In the genomic region with DNA sequence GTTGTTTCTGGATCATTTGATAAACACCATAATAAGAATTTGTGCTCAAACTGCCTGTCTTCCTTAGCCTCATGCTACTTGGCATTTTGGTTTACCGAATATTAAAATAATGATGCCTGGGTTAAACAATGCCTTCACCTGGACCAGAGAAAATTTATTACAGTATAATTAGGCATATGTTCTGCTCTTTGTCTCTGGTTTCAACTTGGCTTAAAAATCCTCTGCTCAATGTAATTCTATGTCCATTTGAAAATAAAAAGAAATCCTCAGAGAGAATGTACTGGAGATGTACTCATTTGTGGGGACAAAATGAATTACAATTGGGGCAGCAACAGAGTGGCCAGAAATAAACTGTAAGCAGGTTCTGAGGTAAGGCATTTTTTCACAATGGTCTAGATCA, we compare ENCODE assay signal across 22 cellular contexts.
A peak's percentile ranks its signal among the peaks of the same experiment; 100 is the strongest.
DNase-seq lines count a peak whose midpoint lies in the region; ATAC-seq, FAIRE-seq and TF ChIP-seq lines count a peak whose summit lies in the region.
"Had no signal": no experiment of that assay in that cellular context is flagged by ENCODE, and none has a peak within 500 bp of the region (broad histone marks: within the 10 kb centered on the region; RNA-seq: fewer than 3 reads in every experiment).

No MANE protein-coding gene starts in this region.

- peaks cover 2% of the 10 kb centered on the region for H3K27me3 Mint-ChIP-seq in glutamatergic neuron (ENCODE audit: unreplicated experiment)
- H3K27me3 Mint-ChIP-seq: B cell had no signal

- intact Hi-C loops in tibial artery (cut with DNase I; ENCODE audit: low total_unique reads) = loop anchor here (10.0 kb wide), 2 partner anchors 63 to 183 kb away; no protein-coding TSS in a partner anchor

- peaks cover 5% of the 10 kb centered on the region for H3K9me3 Mint-ChIP-seq in glutamatergic neuron (ENCODE audit: unreplicated experiment)
- H3K9me3 Mint-ChIP-seq: CD14-positive monocyte had no signal

- no peaks in the 10 kb centered on the region for H3K36me3 Mint-ChIP-seq in glutamatergic neuron (ENCODE audit: unreplicated experiment)

- no peak for TF ChIP-seq CTCF in gastroesophageal sphincter (IDR thresholded peaks at IDR 0.05)
- TF ChIP-seq CTCF in tibial artery (IDR thresholded peaks at IDR 0.05) = no peak
- no peak for TF ChIP-seq CTCF in glutamatergic neuron (IDR thresholded peaks at IDR 0.05; ENCODE audit: partially characterized antibody, unreplicated experiment)

- H3K27me3 ChIP-seq in gastroesophageal sphincter = no peaks in the 10 kb centered on the region
- no peaks in the 10 kb centered on the region for H3K27me3 ChIP-seq in tibial artery
- H3K27me3 ChIP-seq: MG63 had no signal

- peak overlapping the region; percentile 4 to 77 (median 64) for H3K27ac ChIP-seq in gastroesophageal sphincter
- peak overlapping the region; percentile 64 to 70 for H3K27ac ChIP-seq in tibial artery
- H3K27ac ChIP-seq: A549, PC-9, RWPE1 had no signal

- H3K27ac Mint-ChIP-seq in glutamatergic neuron (ENCODE audit: unreplicated experiment) = no peak overlapping the region
- H3K27ac Mint-ChIP-seq: B cell, CD14-positive monocyte had no signal

- no peak for TF ChIP-seq EP300 in gastroesophageal sphincter (IDR thresholded peaks at IDR 0.05)

- FAIRE-seq in GM12892 (lab: Jason Lieb, UNC) (peak; percentile 72), H54 (lab: Jason Lieb, UNC) (peak; percentile 45)
- FAIRE-seq: A549, G401.6, GM19239 had no signal

- no peaks in the 10 kb centered on the region for H3K36me3 ChIP-seq in gastroesophageal sphincter
- peaks cover 0 to 1% (median 0%) of the 10 kb centered on the region in 3 donors for H3K36me3 ChIP-seq in tibial artery

- WGBS in gastroesophageal sphincter (ENCODE audit: low coverage in 1 of 2), 2 donors = 30 to 64% methylated on average over 1 of the region's 1 CpG

- H3K4me1 ChIP-seq in gastroesophageal sphincter = peaks cover 0 to 90% (median 13%) of the 10 kb centered on the region in 3 donors
- peaks cover 0 to 88% (median 19%) of the 10 kb centered on the region in 4 donors for H3K4me1 ChIP-seq in tibial artery

- no peak for ATAC-seq in gastroesophageal sphincter
- ATAC-seq: A549 had no signal

- DNase-seq in GM12892 (ENCODE audit: insufficient read length) (no peak), H54 (ENCODE audit: insufficient read length, low spot score) (no peak), tibial artery (no peak), glutamatergic neuron (no peak), NCI-H524 treated with DMSO at 0.1 percent for 48 hours (lab: John Stamatoyannopoulos, UW) (no peak), NCI-H2081 (lab: John Stamatoyannopoulos, UW) (no peak)
- DNase-seq: H7, Kasumi-1, MG63, NCI-H1048, NCI-H2029 treated with DMSO at 0.1 percent for 48 hours, NCI-H2171, NCI-H526, PC-9, SIG-M5 had no signal

- no peaks in the 10 kb centered on the region for H3K9me3 ChIP-seq in gastroesophageal sphincter
- no peaks in the 10 kb centered on the region for H3K9me3 ChIP-seq in tibial artery
- H3K9me3 ChIP-seq: A549, MG63 had no signal

- H3K4me3 ChIP-seq in gastroesophageal sphincter = no peak overlapping the region
- H3K4me3 ChIP-seq in tibial artery = no peak overlapping the region
- H3K4me3 ChIP-seq: A549, MG63, PC-9 had no signal

- TF ChIP-seq POLR2A in GM12892 (IDR thresholded peaks at IDR 0.05; ENCODE audit: low read depth, low read length) (no peak), H54 (IDR thresholded peaks at IDR 0.05; ENCODE audit: low read depth, low read length) (no peak), gastroesophageal sphincter (IDR thresholded peaks at IDR 0.05) (no peak)

- peaks cover 9% of the 10 kb centered on the region for H3K4me1 Mint-ChIP-seq in glutamatergic neuron (ENCODE audit: low read depth, unreplicated experiment)
- H3K4me1 Mint-ChIP-seq: B cell had no signal

- no peak overlapping the region for H3K4me3 Mint-ChIP-seq in glutamatergic neuron (ENCODE audit: unreplicated experiment)
- H3K4me3 Mint-ChIP-seq: B cell, CD14-positive monocyte had no signal
